8 cellular contexts compared by ENCODE assay signal in the genomic region with DNA sequence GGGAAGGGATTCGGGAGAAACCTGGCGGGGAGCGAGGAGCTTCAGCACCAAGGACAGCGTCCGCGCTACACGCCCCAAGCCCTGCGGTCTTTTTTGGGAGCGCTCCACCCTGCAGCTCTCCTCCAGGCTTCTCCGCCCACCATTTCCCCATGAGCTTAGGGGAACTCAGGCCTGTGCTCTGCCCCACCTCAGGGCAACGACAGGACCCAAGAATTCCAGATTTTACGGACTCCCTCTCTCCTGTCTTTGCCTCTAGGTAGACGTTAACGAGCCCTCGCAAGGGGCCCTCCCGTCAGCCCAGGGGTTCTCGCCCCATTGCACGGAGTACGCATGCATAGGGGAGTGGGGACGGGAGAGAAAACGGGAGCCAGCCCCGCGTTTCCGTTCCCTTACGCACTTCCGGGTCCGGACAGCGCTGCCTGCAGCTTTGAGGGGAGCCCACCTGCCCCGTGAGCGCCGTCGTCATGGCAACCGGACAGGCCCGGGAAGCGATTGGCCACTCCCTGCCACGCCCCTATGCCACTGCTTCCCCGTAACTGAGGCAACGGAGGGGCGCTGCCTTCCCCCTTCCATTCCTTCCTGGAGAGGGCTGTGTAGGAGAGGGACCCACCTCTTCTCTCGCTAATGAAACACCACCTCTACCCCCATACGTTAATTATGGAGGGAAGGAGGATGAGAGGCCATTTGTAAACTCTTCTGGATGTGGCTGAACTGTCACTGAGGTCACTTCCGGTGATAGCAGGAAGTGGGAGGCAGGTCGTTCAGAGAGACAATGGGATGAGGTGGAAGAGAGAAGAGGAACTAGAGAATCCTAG. TPM values are rescaled to one million over a fixed set of nuclear protein-coding genes. Genes with fewer than 3 reads are reported as not detected.
A peak's percentile ranks its signal among the peaks of the same experiment; 100 is the strongest.
DNase-seq lines count a peak whose midpoint lies in the region; ATAC-seq and TF ChIP-seq lines count a peak whose summit lies in the region.

No MANE protein-coding gene starts in this region.

- no peak overlapping the region for H3K4me3 ChIP-seq in Karpas-422 (ENCODE audit: low read length)

- in situ Hi-C loops in KBM-7 (cut with MboI; ENCODE audit: low pct_unique_long_range_greater_than_20kb, low sequenced_read_pairs): no loop called here

- peaks cover 5% of the 10 kb centered on the region for H3K4me1 Mint-ChIP-seq in nephron progenitor cell

- no peak overlapping the region for H3K9ac ChIP-seq in Karpas-422 (ENCODE audit: low read length)

- no peaks in the 10 kb centered on the region for H3K9me3 Mint-ChIP-seq in nephron progenitor cell

- TF ChIP-seq CTCF in nephron progenitor cell (IDR thresholded peaks at IDR 0.05): no peak

- H3K27me3 ChIP-seq in Karpas-422 (ENCODE audit: low read length): no peaks in the 10 kb centered on the region

- H3K9me2 ChIP-seq in Karpas-422 (replicated peaks; ENCODE audit: insufficient read depth, low read length): no peaks in the 10 kb centered on the region

- DNase-seq in COLO668 (lab: John Stamatoyannopoulos, UW; ENCODE audit: unreplicated experiment) (peak; percentile 80), KBM-7 (peak; percentile 71), epidermal melanocyte (ENCODE audit: insufficient read length, low spot score) (peak; percentile 55), nephron progenitor cell (peak; percentile 92), NCI-H345 (lab: John Stamatoyannopoulos, UW) (no peak), Karpas-422 (no peak)
- peak; percentile 19 to 30 for DNase-seq in activated CD4-positive, alpha-beta T cell treated with anti-CD3 and anti-CD28 coated beads for 4 hours

- H3K4me3 Mint-ChIP-seq in nephron progenitor cell: peak overlapping the region; percentile 79

- no peaks in the 10 kb centered on the region for H3K79me2 ChIP-seq in Karpas-422 (ENCODE audit: low read length)

- no peaks in the 10 kb centered on the region for H3K36me3 Mint-ChIP-seq in nephron progenitor cell (ENCODE audit: low read depth)

- H3K4me1 ChIP-seq in Karpas-422 (ENCODE audit: low read length): no peaks in the 10 kb centered on the region

- H3K27ac ChIP-seq in Karpas-422 (ENCODE audit: low read length): no peak overlapping the region

- H3K4me2 ChIP-seq in Karpas-422 (ENCODE audit: low read depth, low read length, poor library complexity, severe bottlenecking): no peak overlapping the region

- H3K9me3 ChIP-seq in Karpas-422 (ENCODE audit: low read length): no peaks in the 10 kb centered on the region

- H2AFZ ChIP-seq in Karpas-422 (ENCODE audit: low read length): no peak overlapping the region

- H3K27ac Mint-ChIP-seq in nephron progenitor cell: no peak overlapping the region

- H4K20me1 ChIP-seq in Karpas-422 (ENCODE audit: insufficient read depth, low read depth, low read length): no peaks in the 10 kb centered on the region

- no peak for ATAC-seq in GM18517 (IDR thresholded peaks at IDR 0.05; ENCODE audit: unreplicated experiment)

- peaks cover 52% of the 10 kb centered on the region for H3K27me3 Mint-ChIP-seq in nephron progenitor cell (ENCODE audit: low read depth, poor library complexity)

- H3K36me3 ChIP-seq in Karpas-422 (ENCODE audit: insufficient read depth, low read length): no peaks in the 10 kb centered on the region

RNA-seq across cellular contexts. Expression of a gene that starts 20.8 kb away (rescaled TPM):
- 0.07 TPM in 1 of 2 replicates, not detected in the other for total RNA-seq in Karpas-422 (2014; rRNA removed; shearing (Covaris generic); ENCODE audit: low replicate concordance)

RNA-seq across cellular contexts. Expression of a gene that starts 38.3 kb away (rescaled TPM):
- not detected in 2 replicates for total RNA-seq in Karpas-422 (2014; rRNA removed; shearing (Covaris generic); ENCODE audit: low replicate concordance)

RNA-seq across cellular contexts. Expression of a gene that starts 42.4 kb away (rescaled TPM):
- 6.4 and 13.5 TPM in 2 replicates for total RNA-seq in Karpas-422 (2014; rRNA removed; shearing (Covaris generic); ENCODE audit: low replicate concordance)

RNA-seq across cellular contexts. Expression of a gene that starts 50.5 kb away (rescaled TPM):
- 5.3 and 6.8 TPM in 2 replicates for total RNA-seq in Karpas-422 (2014; rRNA removed; shearing (Covaris generic); ENCODE audit: low replicate concordance)

Comparison
In these comparisons a context has a peak if more than half of its experiments do, and no peak if none do; other contexts are left out.
1. DNase-seq: peak in COLO668 (single experiment), KBM-7 (single experiment), activated CD4-positive, alpha-beta T cell treated with anti-CD3 and anti-CD28 coated beads for 4 hours (2 of 2), epidermal melanocyte (single experiment) and nephron progenitor cell (single experiment); none in NCI-H345 (single experiment) and Karpas-422 (single experiment).